Comparison of ENCODE assay signal across 1 cellular context in the genomic region with DNA sequence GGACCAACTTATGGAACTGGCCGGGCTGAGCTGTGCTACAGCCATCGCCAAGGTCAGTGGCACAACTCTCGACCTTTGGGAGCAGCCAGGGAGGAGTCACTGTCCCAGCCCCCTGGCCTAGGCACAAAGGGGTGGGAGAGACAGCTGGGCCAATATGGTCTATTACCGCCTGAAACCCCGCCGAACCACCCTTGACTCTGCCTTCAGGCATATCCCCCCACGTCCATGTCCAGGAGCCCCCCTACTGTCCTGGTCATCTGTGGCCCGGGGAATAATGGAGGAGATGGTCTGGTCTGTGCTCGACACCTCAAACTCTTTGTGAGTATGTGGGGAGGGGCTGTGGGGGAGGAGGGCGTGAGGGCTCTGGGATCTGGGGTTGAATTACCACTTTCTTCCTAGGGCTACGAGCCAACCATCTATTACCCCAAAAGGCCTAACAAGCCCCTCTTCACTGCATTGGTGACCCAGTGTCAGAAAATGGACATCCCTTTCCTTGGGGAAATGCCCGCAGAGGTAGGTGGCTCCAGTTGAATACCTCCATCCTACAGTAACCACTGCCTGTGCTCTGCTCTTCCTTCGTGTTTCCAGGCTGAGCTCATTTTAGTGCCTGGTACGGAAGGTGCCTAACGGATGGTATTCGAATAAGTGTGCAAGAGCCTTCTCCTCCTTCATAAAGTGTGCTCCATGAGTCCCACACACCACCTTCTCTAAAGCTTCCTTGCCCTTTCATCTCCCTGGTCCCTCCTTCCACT.
TF ChIP-seq lines count a peak whose summit lies in the region.

No MANE protein-coding gene starts in this region.

TF ChIP-seq in GM12878, 131 proteins besides CTCF, POLR2A, EP300 and RAD21:
- TF ChIP-seq, protein P1, sequence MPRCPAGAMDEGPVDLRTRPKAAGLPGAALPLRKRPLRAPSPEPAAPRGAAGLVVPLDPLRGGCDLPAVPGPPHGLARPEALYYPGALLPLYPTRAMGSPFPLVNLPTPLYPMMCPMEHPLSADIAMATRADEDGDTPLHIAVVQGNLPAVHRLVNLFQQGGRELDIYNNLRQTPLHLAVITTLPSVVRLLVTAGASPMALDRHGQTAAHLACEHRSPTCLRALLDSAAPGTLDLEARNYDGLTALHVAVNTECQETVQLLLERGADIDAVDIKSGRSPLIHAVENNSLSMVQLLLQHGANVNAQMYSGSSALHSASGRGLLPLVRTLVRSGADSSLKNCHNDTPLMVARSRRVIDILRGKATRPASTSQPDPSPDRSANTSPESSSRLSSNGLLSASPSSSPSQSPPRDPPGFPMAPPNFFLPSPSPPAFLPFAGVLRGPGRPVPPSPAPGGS (IDR thresholded peaks at IDR 0.05; ENCODE audit: borderline replicate concordance, insufficient read depth, low read depth, low read length, poor library complexity, severe bottlenecking) = peak; percentile 3
- TF ChIP-seq CHD1 (IDR thresholded peaks at IDR 0.05; ENCODE audit: low read depth, low read length) (no peak), POLR2AphosphoS5 (IDR thresholded peaks at IDR 0.05; ENCODE audit: low read length) (peak; percentile 46; the same call in 1 of the 2 replicates), ZNF622 (IDR thresholded peaks at IDR 0.05) (no peak), SMARCA5 (IDR thresholded peaks at IDR 0.05) (no peak), CBFB (IDR thresholded peaks at IDR 0.05; ENCODE audit: low read depth) (no peak), BACH1 (IDR thresholded peaks at IDR 0.05; ENCODE audit: borderline replicate concordance) (0 out of 2 replicates have a peak, but pooled peaks have one; percentile 3), NBN (IDR thresholded peaks at IDR 0.05) (no peak), POLR2AphosphoS2 (IDR thresholded peaks at IDR 0.05; ENCODE audit: low read depth, low read length) (no peak), ZNF207 (IDR thresholded peaks at IDR 0.05; ENCODE audit: borderline replicate concordance) (no peak), YY1 (IDR thresholded peaks at IDR 0.05; ENCODE audit: low read depth, low read length) (no peak)
- TF ChIP-seq, protein P2, sequence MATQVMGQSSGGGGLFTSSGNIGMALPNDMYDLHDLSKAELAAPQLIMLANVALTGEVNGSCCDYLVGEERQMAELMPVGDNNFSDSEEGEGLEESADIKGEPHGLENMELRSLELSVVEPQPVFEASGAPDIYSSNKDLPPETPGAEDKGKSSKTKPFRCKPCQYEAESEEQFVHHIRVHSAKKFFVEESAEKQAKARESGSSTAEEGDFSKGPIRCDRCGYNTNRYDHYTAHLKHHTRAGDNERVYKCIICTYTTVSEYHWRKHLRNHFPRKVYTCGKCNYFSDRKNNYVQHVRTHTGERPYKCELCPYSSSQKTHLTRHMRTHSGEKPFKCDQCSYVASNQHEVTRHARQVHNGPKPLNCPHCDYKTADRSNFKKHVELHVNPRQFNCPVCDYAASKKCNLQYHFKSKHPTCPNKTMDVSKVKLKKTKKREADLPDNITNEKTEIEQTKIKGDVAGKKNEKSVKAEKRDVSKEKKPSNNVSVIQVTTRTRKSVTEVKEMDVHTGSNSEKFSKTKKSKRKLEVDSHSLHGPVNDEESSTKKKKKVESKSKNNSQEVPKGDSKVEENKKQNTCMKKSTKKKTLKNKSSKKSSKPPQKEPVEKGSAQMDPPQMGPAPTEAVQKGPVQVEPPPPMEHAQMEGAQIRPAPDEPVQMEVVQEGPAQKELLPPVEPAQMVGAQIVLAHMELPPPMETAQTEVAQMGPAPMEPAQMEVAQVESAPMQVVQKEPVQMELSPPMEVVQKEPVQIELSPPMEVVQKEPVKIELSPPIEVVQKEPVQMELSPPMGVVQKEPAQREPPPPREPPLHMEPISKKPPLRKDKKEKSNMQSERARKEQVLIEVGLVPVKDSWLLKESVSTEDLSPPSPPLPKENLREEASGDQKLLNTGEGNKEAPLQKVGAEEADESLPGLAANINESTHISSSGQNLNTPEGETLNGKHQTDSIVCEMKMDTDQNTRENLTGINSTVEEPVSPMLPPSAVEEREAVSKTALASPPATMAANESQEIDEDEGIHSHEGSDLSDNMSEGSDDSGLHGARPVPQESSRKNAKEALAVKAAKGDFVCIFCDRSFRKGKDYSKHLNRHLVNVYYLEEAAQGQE (IDR thresholded peaks at IDR 0.05; ENCODE audit: low read depth, low read length) = no peak
- TF ChIP-seq, protein P3, sequence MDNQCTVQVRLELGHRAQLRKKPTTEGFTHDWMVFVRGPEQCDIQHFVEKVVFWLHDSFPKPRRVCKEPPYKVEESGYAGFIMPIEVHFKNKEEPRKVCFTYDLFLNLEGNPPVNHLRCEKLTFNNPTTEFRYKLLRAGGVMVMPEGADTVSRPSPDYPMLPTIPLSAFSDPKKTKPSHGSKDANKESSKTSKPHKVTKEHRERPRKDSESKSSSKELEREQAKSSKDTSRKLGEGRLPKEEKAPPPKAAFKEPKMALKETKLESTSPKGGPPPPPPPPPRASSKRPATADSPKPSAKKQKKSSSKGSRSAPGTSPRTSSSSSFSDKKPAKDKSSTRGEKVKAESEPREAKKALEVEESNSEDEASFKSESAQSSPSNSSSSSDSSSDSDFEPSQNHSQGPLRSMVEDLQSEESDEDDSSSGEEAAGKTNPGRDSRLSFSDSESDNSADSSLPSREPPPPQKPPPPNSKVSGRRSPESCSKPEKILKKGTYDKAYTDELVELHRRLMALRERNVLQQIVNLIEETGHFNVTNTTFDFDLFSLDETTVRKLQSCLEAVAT (IDR thresholded peaks at IDR 0.05) = 0 out of 2 replicates have a peak, but pooled peaks have one; percentile 37
- TF ChIP-seq, protein P4, sequence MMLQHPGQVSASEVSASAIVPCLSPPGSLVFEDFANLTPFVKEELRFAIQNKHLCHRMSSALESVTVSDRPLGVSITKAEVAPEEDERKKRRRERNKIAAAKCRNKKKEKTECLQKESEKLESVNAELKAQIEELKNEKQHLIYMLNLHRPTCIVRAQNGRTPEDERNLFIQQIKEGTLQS (IDR thresholded peaks at IDR 0.05; ENCODE audit: borderline replicate concordance, extremely low read depth, low read depth, low read length) = no peak
